In the genomic region with DNA sequence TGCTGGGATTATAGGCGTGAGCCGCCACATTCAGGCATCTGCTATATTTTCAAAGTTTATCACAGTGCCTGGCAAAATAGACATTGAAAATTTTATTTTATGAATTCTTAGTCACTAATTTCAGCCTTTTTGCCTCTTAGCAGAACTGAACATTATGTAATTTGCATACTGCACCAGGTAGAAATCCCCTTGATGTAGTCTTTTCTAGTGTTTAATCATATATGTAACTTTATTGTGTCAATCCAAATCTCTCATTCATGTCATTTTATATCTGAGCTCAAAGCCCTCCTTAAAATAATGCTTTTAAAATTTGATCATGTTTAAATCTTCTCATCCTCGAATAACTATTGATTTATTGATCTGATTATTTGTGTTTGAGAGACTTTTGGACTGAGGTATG, we compare ENCODE assay signal across 24 cellular contexts. TPM values are rescaled to one million over a fixed set of nuclear protein-coding genes. Genes with fewer than 3 reads are reported as not detected.
DNase-seq lines count a peak whose midpoint lies in the region; ATAC-seq, FAIRE-seq and TF ChIP-seq lines count a peak whose summit lies in the region.
"Had no signal": no experiment of that assay in that cellular context is flagged by ENCODE, and none has a peak within 500 bp of the region (broad histone marks: within the 10 kb centered on the region; RNA-seq: fewer than 3 reads in every experiment).

No MANE protein-coding gene starts in this region.

- FAIRE-seq in RCC 7860 (lab: Jason Lieb, UNC), result no peak
- FAIRE-seq: A204.1 had no signal

- no peak overlapping the region for H3K4me3 ChIP-seq in OCI-LY1 (ENCODE audit: low read depth, low read length, poor library complexity, severe bottlenecking)
- no peak overlapping the region for H3K4me3 ChIP-seq in CD8-positive, alpha-beta memory T cell (ENCODE audit: low read length)
- H3K4me3 ChIP-seq: esophagus squamous epithelium had no signal

- peak overlapping the region; percentile 42 for H3K4me3 Mint-ChIP-seq in activated CD4-positive, alpha-beta T cell treated with anti-CD3 and anti-CD28 coated beads for 36 hours
- no peak overlapping the region for H3K4me3 Mint-ChIP-seq in CD4-positive, alpha-beta T cell
- H3K4me3 Mint-ChIP-seq in memory B cell, result peak overlapping the region; percentile 77
- no peak overlapping the region for H3K4me3 Mint-ChIP-seq in CD8-positive, alpha-beta memory T cell
- H3K4me3 Mint-ChIP-seq: H9 had no signal

- POLR2A ChIA-PET in activated CD4-positive, alpha-beta T cell treated with anti-CD3 and anti-CD28 coated beads for 36 hours (lab: Charles Lee), result interaction anchor here (0.6 to 1.6 kb wide), 3 partner anchors 20 to 831 kb away, joined by 3 to 9 read pairs (median 3); a partner anchor contains a TSS
- POLR2A ChIA-PET in CD4-positive, alpha-beta T cell (lab: Charles Lee), result interaction anchor here (0.7 kb wide), 1 partner anchor 529 kb away, joined by 3 read pairs; no protein-coding TSS in a partner anchor
- POLR2A ChIA-PET in CD8-positive, alpha-beta memory T cell (lab: Charles Lee), result interaction anchor here (0.5 kb wide), 1 partner anchor 492 kb away, joined by 3 read pairs; no protein-coding TSS in a partner anchor

- no peaks in the 10 kb centered on the region for H3K9me2 ChIP-seq in OCI-LY1 (ENCODE audit: low read depth, low read length)

- no peak overlapping the region for H3K27ac ChIP-seq in CD4-positive, alpha-beta T cell (ENCODE audit: low read depth, low read length)
- H3K27ac ChIP-seq in OCI-LY1 (ENCODE audit: low read depth, low read length, poor library complexity, severe bottlenecking), result peak overlapping the region; percentile 42
- no peak overlapping the region for H3K27ac ChIP-seq in CD8-positive, alpha-beta memory T cell (ENCODE audit: low read depth, low read length)
- H3K27ac ChIP-seq: C4-2B, esophagus squamous epithelium had no signal

- H3K4me1 Mint-ChIP-seq in activated CD4-positive, alpha-beta T cell treated with anti-CD3 and anti-CD28 coated beads for 36 hours, result peaks cover 55% of the 10 kb centered on the region
- H3K4me1 Mint-ChIP-seq in CD4-positive, alpha-beta T cell (ENCODE audit: low read depth), result peaks cover 61% of the 10 kb centered on the region
- H3K4me1 Mint-ChIP-seq in memory B cell, result peaks cover 35% of the 10 kb centered on the region
- peaks cover 40 to 59% (median 43%) of the 10 kb centered on the region in 3 donors for H3K4me1 Mint-ChIP-seq in CD8-positive, alpha-beta memory T cell
- H3K4me1 Mint-ChIP-seq: H9 had no signal

- H3K9me3 Mint-ChIP-seq in activated CD4-positive, alpha-beta T cell treated with anti-CD3 and anti-CD28 coated beads for 36 hours (ENCODE audit: low read depth), result no peaks in the 10 kb centered on the region
- H3K9me3 Mint-ChIP-seq in CD4-positive, alpha-beta T cell, result no peaks in the 10 kb centered on the region
- no peaks in the 10 kb centered on the region for H3K9me3 Mint-ChIP-seq in memory B cell
- H3K9me3 Mint-ChIP-seq in CD8-positive, alpha-beta memory T cell, result no peaks in the 10 kb centered on the region
- H3K9me3 Mint-ChIP-seq: H9 had no signal

- H3K27me3 Mint-ChIP-seq in activated CD4-positive, alpha-beta T cell treated with anti-CD3 and anti-CD28 coated beads for 36 hours, result no peaks in the 10 kb centered on the region
- no peaks in the 10 kb centered on the region for H3K27me3 Mint-ChIP-seq in CD4-positive, alpha-beta T cell
- H3K27me3 Mint-ChIP-seq in memory B cell, result no peaks in the 10 kb centered on the region
- no peaks in the 10 kb centered on the region for H3K27me3 Mint-ChIP-seq in CD8-positive, alpha-beta memory T cell

- peak overlapping the region; percentile 75 for H3K27ac Mint-ChIP-seq in activated CD4-positive, alpha-beta T cell treated with anti-CD3 and anti-CD28 coated beads for 36 hours
- H3K27ac Mint-ChIP-seq in CD4-positive, alpha-beta T cell, result peak overlapping the region; percentile 47
- H3K27ac Mint-ChIP-seq in memory B cell, result peak overlapping the region; percentile 95
- H3K27ac Mint-ChIP-seq in CD8-positive, alpha-beta memory T cell, result peak overlapping the region in 1 of 8 donors; percentile 60
- H3K27ac Mint-ChIP-seq: H9 had no signal

- no peaks in the 10 kb centered on the region for H3K79me2 ChIP-seq in OCI-LY1 (ENCODE audit: insufficient read depth, low read length)

- no peaks in the 10 kb centered on the region; the same call in 1 of the 2 replicates for H3K36me3 ChIP-seq in OCI-LY1 (ENCODE audit: insufficient read depth, low read length)
- no peaks in the 10 kb centered on the region for H3K36me3 ChIP-seq in CD8-positive, alpha-beta memory T cell (ENCODE audit: insufficient read depth, low read length)
- H3K36me3 ChIP-seq: esophagus squamous epithelium had no signal

- H3K4me1 ChIP-seq in OCI-LY1 (ENCODE audit: insufficient read depth, low read length, severe bottlenecking), result peaks cover 39% of the 10 kb centered on the region
- peaks cover 6% of the 10 kb centered on the region for H3K4me1 ChIP-seq in CD8-positive, alpha-beta memory T cell (ENCODE audit: insufficient read depth, low read length)

- intact Hi-C loops in activated CD4-positive, alpha-beta T cell treated with anti-CD3 and anti-CD28 coated beads for 36 hours (cut with DNase I, micrococcal nuclease), result loop anchor here (2.0 kb wide), 2 partner anchors 19 to 191 kb away; a partner anchor contains a TSS
- intact Hi-C loops in CD4-positive, alpha-beta T cell (cut with DNase I, micrococcal nuclease), result no loop called here

- TF ChIP-seq CTCF in CD4-positive, alpha-beta T cell (IDR thresholded peaks at IDR 0.05), result no peak
- TF ChIP-seq CTCF in OCI-LY1 (IDR thresholded peaks at IDR 0.05; ENCODE audit: low read length), result no peak

- H3K9me3 ChIP-seq in CD4-positive, alpha-beta T cell (ENCODE audit: control insufficient read depth, low read length), result no peaks in the 10 kb centered on the region
- H3K9me3 ChIP-seq in OCI-LY1 (ENCODE audit: low read length), result no peaks in the 10 kb centered on the region; the same call in 1 of the 2 replicates
- no peaks in the 10 kb centered on the region for H3K9me3 ChIP-seq in CD8-positive, alpha-beta memory T cell (ENCODE audit: low read length)
- H3K9me3 ChIP-seq: esophagus squamous epithelium had no signal

- CTCF ChIA-PET in activated CD4-positive, alpha-beta T cell treated with anti-CD3 and anti-CD28 coated beads for 36 hours (lab: Charles Lee), result interaction anchor here (0.7 to 2.2 kb wide), 3 partner anchors 12 to 207 kb away, joined by 4 to 6 read pairs (median 5); no protein-coding TSS in a partner anchor
- CTCF ChIA-PET in CD4-positive, alpha-beta T cell (lab: Charles Lee), result no interaction called here
- CTCF ChIA-PET in CD8-positive, alpha-beta memory T cell (lab: Charles Lee), result interaction anchor here (0.9 kb wide), 1 partner anchor 43 kb away, joined by 3 read pairs; no protein-coding TSS in a partner anchor

- no peaks in the 10 kb centered on the region for H4K20me1 ChIP-seq in OCI-LY1 (ENCODE audit: insufficient read depth, low read length)

- DNase-seq in activated CD4-positive, alpha-beta T cell treated with anti-CD3 and anti-CD28 coated beads for 36 hours, result no peak
- DNase-seq in activated CD4-positive, alpha-beta T cell treated with anti-CD3 and anti-CD28 coated beads, Interleukin-2, amount 50 U/mL, for 48 hours, result no peak
- no peak for DNase-seq in CD4-positive, alpha-beta T cell
- no peak for DNase-seq in memory B cell (ENCODE audit: low spot score in 2 of 2)
- no peak for DNase-seq in RCC 7860 (ENCODE audit: low spot score)
- no peak for DNase-seq in CD8-positive, alpha-beta memory T cell
- DNase-seq in DMS153 treated with DMSO at 0.1 percent for 48 hours (lab: John Stamatoyannopoulos, UW; ENCODE audit: unreplicated experiment), result no peak
- DNase-seq: activated CD4-positive, alpha-beta T cell treated with anti-CD3 and anti-CD28 coated beads for 4 hours; amygdala; central memory CD4-positive, alpha-beta T cell; effector CD8-positive, alpha-beta T cell; esophagus squamous epithelium; H9; KG1; NCI-H1048; NCI-H2081 treated with DMSO at 0.1 percent for 48 hours; NCI-H524; nucleus accumbens; stimulated activated naive CD4-positive, alpha-beta T cell; trophoblast cell had no signal

- peaks cover 2% of the 10 kb centered on the region for H3K36me3 Mint-ChIP-seq in activated CD4-positive, alpha-beta T cell treated with anti-CD3 and anti-CD28 coated beads for 36 hours (ENCODE audit: low read depth)
- peaks cover 19% of the 10 kb centered on the region for H3K36me3 Mint-ChIP-seq in CD4-positive, alpha-beta T cell (ENCODE audit: low read depth)
- peaks cover 3% of the 10 kb centered on the region for H3K36me3 Mint-ChIP-seq in memory B cell
- peaks cover 0 to 25% (median 8%) of the 10 kb centered on the region in 3 donors for H3K36me3 Mint-ChIP-seq in CD8-positive, alpha-beta memory T cell

- peak overlapping the region; percentile 24; the same call in 1 of the 2 replicates for H3K4me2 ChIP-seq in OCI-LY1 (ENCODE audit: low read length)

- no peak overlapping the region for H3K9ac ChIP-seq in OCI-LY1 (ENCODE audit: low read length)

- ATAC-seq in activated CD4-positive, alpha-beta T cell treated with anti-CD3 and anti-CD28 coated beads for 36 hours, result peak; percentile 71
- no peak for ATAC-seq in CD4-positive, alpha-beta T cell (ENCODE audit: poor library complexity)
- ATAC-seq in memory B cell (ENCODE audit: low read depth), result peak; percentile 68
- ATAC-seq: left lobe of liver had no signal

- no peaks in the 10 kb centered on the region for H3K27me3 ChIP-seq in CD4-positive, alpha-beta T cell (ENCODE audit: control insufficient read depth, insufficient read depth, low read length)
- no peaks in the 10 kb centered on the region for H3K27me3 ChIP-seq in OCI-LY1 (ENCODE audit: insufficient read depth, low read length)
- no peaks in the 10 kb centered on the region for H3K27me3 ChIP-seq in CD8-positive, alpha-beta memory T cell (ENCODE audit: insufficient read depth, low read length, poor library complexity, severe bottlenecking)
- H3K27me3 ChIP-seq: esophagus squamous epithelium had no signal

- H3F3A ChIP-seq in OCI-LY1 (ENCODE audit: insufficient read depth, low read length), result no peaks in the 10 kb centered on the region

- no peak overlapping the region for H2AFZ ChIP-seq in OCI-LY1 (ENCODE audit: low read length)

RNA-seq across cellular contexts. Expression of a gene that starts 19.2 kb away (rescaled TPM):
- 10 to 100 TPM; 19.3 to 21.9 TPM for total RNA-seq in activated CD4-positive, alpha-beta T cell treated with anti-CD3 and anti-CD28 coated beads for 36 hours
- 10 to 100 TPM; 17.7 to 18.6 TPM for total RNA-seq in CD4-positive, alpha-beta T cell
- total RNA-seq in CD8-positive, alpha-beta memory T cell, result 10 to 100 TPM; 22.2 to 22.3 TPM
- 8.6 TPM for polyA plus RNA-seq in CD8-positive, alpha-beta memory T cell

Comparison
In these comparisons a context has a peak if more than half of its experiments do, and no peak if none do; other contexts are left out.
1. H3K4me3 Mint-ChIP-seq: peak in activated CD4-positive, alpha-beta T cell treated with anti-CD3 and anti-CD28 coated beads for 36 hours (single experiment) and memory B cell (single experiment); none in CD4-positive, alpha-beta T cell (single experiment) and CD8-positive, alpha-beta memory T cell (0 of 7).
2. intact Hi-C loops: an anchor here in activated CD4-positive, alpha-beta T cell treated with anti-CD3 and anti-CD28 coated beads for 36 hours (2.0 kb wide); none called in CD4-positive, alpha-beta T cell.